13 cellular contexts compared by ENCODE assay signal in the genomic region with DNA sequence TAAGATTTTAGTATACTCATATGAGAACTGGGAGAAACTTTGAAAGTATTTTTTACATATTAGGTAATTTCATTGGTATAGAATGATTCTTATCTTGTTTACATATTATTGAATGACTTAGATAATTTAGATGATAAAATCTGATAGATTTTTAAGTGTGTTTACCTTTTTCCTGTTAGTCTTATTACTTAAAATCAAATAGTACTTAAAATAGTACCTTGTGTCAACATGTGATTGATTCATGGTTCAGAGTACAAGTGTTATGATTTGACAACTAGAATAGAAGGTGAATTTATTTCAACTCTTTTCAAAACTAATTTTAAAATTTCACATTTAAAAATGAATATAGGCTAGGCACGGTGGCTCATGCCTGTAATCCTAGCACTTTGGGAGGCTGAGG. TPM values are rescaled to one million over a fixed set of nuclear protein-coding genes. Genes with fewer than 3 reads are reported as not detected.
DNase-seq lines count a peak whose midpoint lies in the region; ATAC-seq and TF ChIP-seq lines count a peak whose summit lies in the region.
"Had no signal": no experiment of that assay in that cellular context is flagged by ENCODE, and none has a peak within 500 bp of the region (broad histone marks: within the 10 kb centered on the region; RNA-seq: fewer than 3 reads in every experiment).

No MANE protein-coding gene starts in this region.

- ATAC-seq in CD4-positive, CD25-positive, alpha-beta regulatory T cell (ENCODE audit: low read depth in 2 of 2) = no peak
- ATAC-seq in psoas muscle (no peak), heart left ventricle (no peak)

- H3K36me3 Mint-ChIP-seq in CD4-positive, CD25-positive, alpha-beta regulatory T cell = peaks cover 16% of the 10 kb centered on the region

- no peak overlapping the region for H3K9ac ChIP-seq in Loucy (ENCODE audit: low read depth, low read length, poor library complexity, severe bottlenecking)

- peak overlapping the region in 3 of 4 donors; percentile 37 to 64 (median 63) for H3K4me3 Mint-ChIP-seq in CD4-positive, CD25-positive, alpha-beta regulatory T cell

- peaks cover 76% of the 10 kb centered on the region for H4K20me1 ChIP-seq in Loucy (ENCODE audit: insufficient read depth, low read length, poor library complexity, severe bottlenecking)
- peaks cover 45% of the 10 kb centered on the region for H4K20me1 ChIP-seq in hepatocyte (ENCODE audit: insufficient read depth, poor library complexity, severe bottlenecking)

- H3K27me3 Mint-ChIP-seq in CD4-positive, CD25-positive, alpha-beta regulatory T cell = no peaks in the 10 kb centered on the region

- H3K4me3 ChIP-seq in CD4-positive, CD25-positive, alpha-beta regulatory T cell (ENCODE audit: low read depth, low read length) = peak overlapping the region; percentile 42
- H3K4me3 ChIP-seq in Loucy (ENCODE audit: low read length, poor library complexity, severe bottlenecking) = peak overlapping the region; percentile 45
- H3K4me3 ChIP-seq in hepatocyte = no peak overlapping the region
- H3K4me3 ChIP-seq in psoas muscle = peak overlapping the region; percentile 2
- no peak overlapping the region for H3K4me3 ChIP-seq in heart left ventricle

- H3K4me1 Mint-ChIP-seq in CD4-positive, CD25-positive, alpha-beta regulatory T cell = peaks cover 36 to 77% (median 69%) of the 10 kb centered on the region in 4 donors

- peaks cover 39% of the 10 kb centered on the region for H3K4me1 ChIP-seq in CD4-positive, CD25-positive, alpha-beta regulatory T cell (ENCODE audit: control insufficient read depth, insufficient read depth, low read length, poor library complexity, severe bottlenecking)
- H3K4me1 ChIP-seq in Loucy (ENCODE audit: insufficient read depth, low read length, poor library complexity, severe bottlenecking) = peaks cover 46% of the 10 kb centered on the region
- H3K4me1 ChIP-seq in hepatocyte (ENCODE audit: insufficient read depth) = peaks cover 15% of the 10 kb centered on the region
- H3K4me1 ChIP-seq in psoas muscle = peaks cover 49% of the 10 kb centered on the region
- peaks cover 0 to 59% (median 29%) of the 10 kb centered on the region in 12 donors for H3K4me1 ChIP-seq in heart left ventricle

- no peaks in the 10 kb centered on the region for H3K27me3 ChIP-seq in CD4-positive, CD25-positive, alpha-beta regulatory T cell (ENCODE audit: control insufficient read depth, insufficient read depth, low read length)
- H3K27me3 ChIP-seq in Loucy (ENCODE audit: insufficient read depth, low read length, poor library complexity, severe bottlenecking) (peaks cover 4% of the 10 kb centered on the region), hepatocyte (no peaks in the 10 kb centered on the region), psoas muscle (ENCODE audit: insufficient read depth in 3 of 3, low read length in 2 of 3) (no peaks in the 10 kb centered on the region), heart left ventricle (no peaks in the 10 kb centered on the region)

- peaks cover 10 to 14% of the 10 kb centered on the region in 2 experiments for H3K9me3 ChIP-seq in CD4-positive, CD25-positive, alpha-beta regulatory T cell (ENCODE audit: control insufficient read depth in 2 of 2, low read length in 2 of 2)
- H3K9me3 ChIP-seq in Loucy (ENCODE audit: insufficient read depth, low read depth, low read length) (peaks cover 4% of the 10 kb centered on the region), hepatocyte (ENCODE audit: low read depth) (peaks cover 10% of the 10 kb centered on the region), psoas muscle (peaks cover 11% of the 10 kb centered on the region), heart left ventricle (peaks cover 0 to 14% (median 4%) of the 10 kb centered on the region in 12 donors)

- peaks cover 5% of the 10 kb centered on the region for H3K36me3 ChIP-seq in CD4-positive, CD25-positive, alpha-beta regulatory T cell (ENCODE audit: control insufficient read depth, insufficient read depth, low read length)
- peaks cover 2% of the 10 kb centered on the region; the same call in 1 of the 2 replicates for H3K36me3 ChIP-seq in Loucy (ENCODE audit: insufficient read depth, low read length)
- H3K36me3 ChIP-seq in hepatocyte (replicated peaks; ENCODE audit: insufficient read depth, low read depth) = no peaks in the 10 kb centered on the region
- no peaks in the 10 kb centered on the region for H3K36me3 ChIP-seq in psoas muscle (ENCODE audit: insufficient read depth in 1 of 2, low read depth in 1 of 2)
- peaks cover 0 to 6% (median 0%) of the 10 kb centered on the region in 9 donors for H3K36me3 ChIP-seq in heart left ventricle

- intact Hi-C loops in psoas muscle (cut with DNase I) (loop anchor here in 1 of 2 donors (2.0 kb wide), 1 partner anchor 221 kb away; no protein-coding TSS in a partner anchor), heart left ventricle (cut with DNase I) (loop anchor here in 1 of 10 donors (10.0 kb wide), 1 partner anchor 73 kb away; no protein-coding TSS in a partner anchor)

- no peak overlapping the region for H3K27ac ChIP-seq in CD4-positive, CD25-positive, alpha-beta regulatory T cell (ENCODE audit: insufficient read depth, low read length, poor library complexity, severe bottlenecking)
- no peak overlapping the region for H3K27ac ChIP-seq in hepatocyte
- peak overlapping the region; percentile 47 for H3K27ac ChIP-seq in psoas muscle
- H3K27ac ChIP-seq in caudate nucleus (ENCODE audit: low read depth, low read length) = no peak overlapping the region
- H3K27ac ChIP-seq in heart left ventricle = no peak overlapping the region

- no peaks in the 10 kb centered on the region for H3F3A ChIP-seq in Loucy (ENCODE audit: low read depth)

- H3K27ac Mint-ChIP-seq in CD4-positive, CD25-positive, alpha-beta regulatory T cell = peak overlapping the region in 1 of 3 donors; percentile 5

- H2AFZ ChIP-seq in Loucy (ENCODE audit: low read length) (no peak overlapping the region), hepatocyte (no peak overlapping the region)

- H3K9me2 ChIP-seq in Loucy (replicated peaks; ENCODE audit: low read depth, low read length) (no peaks in the 10 kb centered on the region), hepatocyte (replicated peaks; ENCODE audit: insufficient read depth) (no peaks in the 10 kb centered on the region)

- TF ChIP-seq POLR2A in heart left ventricle (IDR thresholded peaks at IDR 0.05) = no peak

- peaks cover 0 to 13% (median 5%) of the 10 kb centered on the region in 7 donors for H3K9me3 Mint-ChIP-seq in CD4-positive, CD25-positive, alpha-beta regulatory T cell

- WGBS in hepatocyte (ENCODE audit: low lambda C conversion rate, missing lambda C conversion rate) = 96% methylated on average over 1 of the region's 1 CpG
- 18 to 53% (median 49%) methylated on average over 1 of the region's 1 CpG for WGBS in psoas muscle, 3 donors
- 40 to 84% (median 75%) methylated on average over 1 of the region's 1 CpG for WGBS in heart left ventricle, 4 donors

- no peak for TF ChIP-seq CTCF in Loucy (conservative IDR thresholded peaks at IDR 0.05; ENCODE audit: low read length)
- TF ChIP-seq CTCF in hepatocyte (IDR thresholded peaks at IDR 0.05; ENCODE audit: poor library complexity) = no peak
- TF ChIP-seq CTCF in psoas muscle (IDR thresholded peaks at IDR 0.05) = no peak
- no peak for TF ChIP-seq CTCF in heart left ventricle (IDR thresholded peaks at IDR 0.05)

- no peak for DNase-seq in CD4-positive, CD25-positive, alpha-beta regulatory T cell
- no peak for DNase-seq in hepatocyte (ENCODE audit: low spot score)
- no peak for DNase-seq in psoas muscle
- DNase-seq in caudate nucleus (lab: John Stamatoyannopoulos, UW) = no peak
- DNase-seq in COR-L47 (lab: John Stamatoyannopoulos, UW) = no peak
- no peak for DNase-seq in heart left ventricle
- DNase-seq in NCI-H748 treated with DMSO at 0.1 percent for 48 hours (lab: John Stamatoyannopoulos, UW) = no peak
- DNase-seq: Calu3, DMS79, NCI-H1436, NCI-H2029, NCI-H2171 treated with DMSO at 0.1 percent for 48 hours had no signal

- peak overlapping the region; percentile 91 for H3K4me2 ChIP-seq in Loucy (ENCODE audit: low read depth, low read length, poor library complexity, severe bottlenecking)
- peak overlapping the region; percentile 73 for H3K4me2 ChIP-seq in hepatocyte

- H3K79me2 ChIP-seq in Loucy (ENCODE audit: insufficient read depth, low read length) (peaks cover 89% of the 10 kb centered on the region), hepatocyte (peaks cover 92% of the 10 kb centered on the region)

RNA-seq across cellular contexts. Expression of gene MKLN1, which starts 4.1 kb away (rescaled TPM):
- 58.9 TPM for total RNA-seq in CD4-positive, CD25-positive, alpha-beta regulatory T cell
- polyA plus RNA-seq in CD4-positive, CD25-positive, alpha-beta regulatory T cell = 10 to 100 TPM; 24.5 to 36.6 (median 32.3) TPM
- total RNA-seq in hepatocyte (59.3 and 70.5 TPM in 2 replicates), psoas muscle (10 to 100 TPM; 34.9 to 49.3 (median 45.3) TPM), heart left ventricle (10 to 100 TPM; 26.7 to 49.7 (median 42.7) TPM)
- polyA plus RNA-seq in hepatocyte (33.8 and 39.8 TPM in 2 replicates), psoas muscle (10 to 100 TPM; 14.7 to 70.8 (median 18.4) TPM), heart left ventricle (10 to 100 TPM; 11.5 to 16.3 TPM)

Comparison
In these comparisons a context has a peak if more than half of its experiments do, and no peak if none do; other contexts are left out.
1. H3K4me3 ChIP-seq: peak in CD4-positive, CD25-positive, alpha-beta regulatory T cell (single experiment), Loucy (single experiment) and psoas muscle (single experiment); none in hepatocyte (single experiment) and heart left ventricle (0 of 12).